27 cellular contexts compared by ENCODE assay signal in the genomic region with DNA sequence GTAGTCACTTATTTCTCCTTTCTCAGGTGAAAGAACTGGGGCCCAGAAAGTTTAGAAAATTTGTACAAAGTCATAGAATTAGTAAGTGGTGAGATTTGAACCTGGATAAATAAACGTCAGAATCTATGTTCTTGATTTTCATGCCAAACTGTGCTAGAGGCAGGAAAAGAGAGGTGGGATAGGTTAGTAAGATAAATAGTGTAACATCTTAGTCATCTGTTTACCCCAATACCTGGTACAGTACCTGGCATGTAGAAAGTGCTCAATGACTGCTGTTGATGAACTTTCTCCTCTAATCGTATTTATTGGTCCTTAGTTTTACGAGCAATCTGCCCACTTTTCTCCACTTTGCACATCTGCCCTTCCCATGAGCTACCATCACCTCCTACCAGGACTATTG.
DNase-seq lines count a peak whose midpoint lies in the region; ATAC-seq, FAIRE-seq and TF ChIP-seq lines count a peak whose summit lies in the region.
"Had no signal": no experiment of that assay in that cellular context is flagged by ENCODE, and none has a peak within 500 bp of the region (broad histone marks: within the 10 kb centered on the region; RNA-seq: fewer than 3 reads in every experiment).

No MANE protein-coding gene starts in this region.

- peaks cover 56% of the 10 kb centered on the region for H3K4me1 Mint-ChIP-seq in HFFc6 (ENCODE audit: low read depth)
- no peaks in the 10 kb centered on the region for H3K4me1 Mint-ChIP-seq in T-cell
- H3K4me1 Mint-ChIP-seq in stimulated activated naive B cell treated with anti-CD40 and anti-IgM and Interleukin-4, amounts not matched to agents 10 μg/mL and 1 μg/mL and 100 μg/mL, for 72 hours: no peaks in the 10 kb centered on the region
- H3K4me1 Mint-ChIP-seq: CD4-positive, alpha-beta memory T cell; IgD-negative memory B cell had no signal

- TF ChIP-seq EP300 in A549 (IDR thresholded peaks at IDR 0.05): no peak

- H3K36me3 Mint-ChIP-seq in HFFc6 (ENCODE audit: low read depth) (peaks cover 13% of the 10 kb centered on the region), T-cell (no peaks in the 10 kb centered on the region)
- no peaks in the 10 kb centered on the region for H3K36me3 Mint-ChIP-seq in stimulated activated naive B cell treated with anti-CD40 and anti-IgM and Interleukin-4, amounts not matched to agents 10 μg/mL and 1 μg/mL and 100 μg/mL, for 72 hours
- H3K36me3 Mint-ChIP-seq: CD4-positive, alpha-beta memory T cell; IgD-negative memory B cell had no signal

- H3K9me3 Mint-ChIP-seq in HFFc6: no peaks in the 10 kb centered on the region
- H3K9me3 Mint-ChIP-seq in T-cell: peaks cover 0 to 3% (median 0%) of the 10 kb centered on the region in 3 donors
- no peaks in the 10 kb centered on the region for H3K9me3 Mint-ChIP-seq in stimulated activated naive B cell treated with anti-CD40 and anti-IgM and Interleukin-4, amounts not matched to agents 10 μg/mL and 1 μg/mL and 100 μg/mL, for 72 hours
- H3K9me3 Mint-ChIP-seq: IgD-negative memory B cell had no signal

- no peak for ATAC-seq in A549
- no peak for ATAC-seq in aorta (ENCODE audit: low FRiP score)
- no peak for ATAC-seq in T-cell (replicated peaks in 1 of 4)
- no peak for ATAC-seq in stimulated activated naive B cell treated with anti-CD40 and anti-IgM and Interleukin-4, amounts not matched to agents 10 μg/mL and 1 μg/mL and 100 μg/mL, for 72 hours (replicated peaks)

- peak overlapping the region; percentile 71 for H3K27ac Mint-ChIP-seq in HFFc6
- H3K27ac Mint-ChIP-seq in T-cell: no peak overlapping the region
- H3K27ac Mint-ChIP-seq in stimulated activated naive B cell treated with anti-CD40 and anti-IgM and Interleukin-4, amounts not matched to agents 10 μg/mL and 1 μg/mL and 100 μg/mL, for 72 hours: no peak overlapping the region
- H3K27ac Mint-ChIP-seq: CD4-positive, alpha-beta memory T cell; IgD-negative memory B cell had no signal

- no peak for DNase-seq in A549 (ENCODE audit: low read depth in 1 of 2, low spot score in 1 of 2)
- DNase-seq in HFFc6: no peak
- peak; percentile 20 for DNase-seq in epithelial cell of esophagus (ENCODE audit: low read depth)
- no peak for DNase-seq in aorta
- DNase-seq in T-cell: no peak
- no peak for DNase-seq in OCI-M1 (lab: John Stamatoyannopoulos, UW)
- DNase-seq in stimulated activated naive B cell treated with anti-CD40 and anti-IgM and Interleukin-4, amounts not matched to agents 10 μg/mL and 1 μg/mL and 100 μg/mL, for 72 hours: no peak
- DNase-seq: C1 segment of cervical spinal cord; CD4-positive, alpha-beta memory T cell; COR-L47; DND-41; HCEC 1CT; MM.1S; NCI-H1694; NCI-H2029 treated with DMSO at 0.1 percent for 48 hours; NCI-H446 treated with DMSO at 0.1 percent for 48 hours; NCI-H526 treated with DMSO at 0.1 percent for 48 hours; SIG-M5; SK-N-SH had no signal

- TF ChIP-seq CTCF in A549 (IDR thresholded peaks at IDR 0.05) (no peak), HFFc6 (IDR thresholded peaks at IDR 0.05) (no peak), epithelial cell of esophagus (IDR thresholded peaks at IDR 0.05; ENCODE audit: insufficient read depth, low read depth, low read length, missing control alignments) (no peak)

- H3K27me3 Mint-ChIP-seq in HFFc6 (ENCODE audit: insufficient read depth) (peaks cover 1% of the 10 kb centered on the region; the same call in 1 of the 2 replicates), T-cell (peaks cover 0 to 6% of the 10 kb centered on the region in 2 donors)
- H3K27me3 Mint-ChIP-seq in stimulated activated naive B cell treated with anti-CD40 and anti-IgM and Interleukin-4, amounts not matched to agents 10 μg/mL and 1 μg/mL and 100 μg/mL, for 72 hours: peaks cover 5 to 18% of the 10 kb centered on the region in 2 donors
- H3K27me3 Mint-ChIP-seq: CD4-positive, alpha-beta memory T cell; IgD-negative memory B cell had no signal

- H3K4me3 Mint-ChIP-seq in HFFc6: 0 out of 2 replicates have a peak overlapping the region, but pooled peaks have one; percentile 85
- no peak overlapping the region for H3K4me3 Mint-ChIP-seq in T-cell
- no peak overlapping the region for H3K4me3 Mint-ChIP-seq in stimulated activated naive B cell treated with anti-CD40 and anti-IgM and Interleukin-4, amounts not matched to agents 10 μg/mL and 1 μg/mL and 100 μg/mL, for 72 hours
- H3K4me3 Mint-ChIP-seq: CD4-positive, alpha-beta memory T cell; IgD-negative memory B cell had no signal

- H3K27me3 ChIP-seq in muscle layer of colon (ENCODE audit: control insufficient read depth in 1 of 2, insufficient read depth in 2 of 2, low read length in 2 of 2): no peaks in the 10 kb centered on the region
- H3K27me3 ChIP-seq in aorta (ENCODE audit: control insufficient read depth in 1 of 2, insufficient read depth in 2 of 2, low read length in 1 of 2): no peaks in the 10 kb centered on the region

- TF ChIP-seq POLR2A in A549 (IDR thresholded peaks at IDR 0.05; ENCODE audit: low read length): no peak

- H3K9me3 ChIP-seq in A549: no peaks in the 10 kb centered on the region
- no peaks in the 10 kb centered on the region for H3K9me3 ChIP-seq in muscle layer of colon (ENCODE audit: low read length)
- H3K9me3 ChIP-seq in aorta (ENCODE audit: control insufficient read depth, low read length): no peaks in the 10 kb centered on the region
- H3K9me3 ChIP-seq: SK-N-SH had no signal

- CTCF ChIA-PET in A549 (lab: Yijun Ruan, JAX): interaction anchor here (1.1 kb wide), 1 partner anchor 22 kb away, joined by 3 read pairs; no protein-coding TSS in a partner anchor
- CTCF ChIA-PET in T-cell (lab: Charles Lee): interaction anchor here in 1 of 2 donors (0.6 kb wide), 1 partner anchor 30 kb away, joined by 6 read pairs; no protein-coding TSS in a partner anchor

- intact Hi-C loops in aorta (cut with DNase I): no loop called here

- H3K36me3 ChIP-seq in muscle layer of colon (ENCODE audit: insufficient read depth, low read length) (no peaks in the 10 kb centered on the region), aorta (ENCODE audit: control insufficient read depth in 1 of 2, insufficient read depth in 2 of 2, low read length in 1 of 2) (no peaks in the 10 kb centered on the region)

- TF ChIP-seq RAD21 in A549 (conservative IDR thresholded peaks at IDR 0.05 in 1 of 2, IDR thresholded peaks at IDR 0.05 in 1 of 2): no peak

- H3K4me3 ChIP-seq in A549 (no peak overlapping the region), epithelial cell of esophagus (ENCODE audit: low read length) (no peak overlapping the region), muscle layer of colon (ENCODE audit: low read depth in 1 of 2, low read length in 2 of 2) (no peak overlapping the region), aorta (ENCODE audit: low read length in 2 of 2) (no peak overlapping the region)

- POLR2A ChIA-PET in A549 (lab: Yijun Ruan, JAX) (no interaction called here), T-cell (lab: Charles Lee) (no interaction called here)

- no peak overlapping the region; the same call in 2 of the 3 replicates for H3K4me2 ChIP-seq in A549
- H3K4me2 ChIP-seq: KMS-11, SK-N-SH had no signal

- FAIRE-seq in A549 (lab: Jason Lieb, UNC): no peak
- FAIRE-seq: A204.1, GM12892, GM19239, H1, RCC 7860 had no signal

- WGBS in A549 (ENCODE audit: missing lambda C conversion rate): 67% methylated on average over 3 of the region's 3 CpGs
- WGBS in aorta, 2 donors: 95% methylated on average over 3 of the region's 3 CpGs

- peaks cover 37% of the 10 kb centered on the region for H3K4me1 ChIP-seq in A549
- H3K4me1 ChIP-seq in muscle layer of colon (ENCODE audit: insufficient read depth, low read length): peaks cover 54% of the 10 kb centered on the region
- H3K4me1 ChIP-seq in aorta (ENCODE audit: control insufficient read depth in 1 of 2, insufficient read depth in 2 of 2, low read length in 2 of 2): no peaks in the 10 kb centered on the region

- H3K27ac ChIP-seq in A549 (peak overlapping the region; percentile 80 to 85; a peak in 3 of 6 replicates), muscle layer of colon (ENCODE audit: low read depth, low read length) (peak overlapping the region; percentile 16), aorta (ENCODE audit: low read depth in 1 of 2, low read length in 2 of 2) (no peak overlapping the region)
- H3K27ac ChIP-seq: KMS-11 had no signal

- no peak overlapping the region for H3K9ac ChIP-seq in muscle layer of colon (ENCODE audit: low read length)
- H3K9ac ChIP-seq: KMS-11, SK-N-SH had no signal

TF ChIP-seq in A549, 52 proteins besides CTCF, POLR2A, EP300 and RAD21 (continues in another document):
- TF ChIP-seq, protein P1, sequence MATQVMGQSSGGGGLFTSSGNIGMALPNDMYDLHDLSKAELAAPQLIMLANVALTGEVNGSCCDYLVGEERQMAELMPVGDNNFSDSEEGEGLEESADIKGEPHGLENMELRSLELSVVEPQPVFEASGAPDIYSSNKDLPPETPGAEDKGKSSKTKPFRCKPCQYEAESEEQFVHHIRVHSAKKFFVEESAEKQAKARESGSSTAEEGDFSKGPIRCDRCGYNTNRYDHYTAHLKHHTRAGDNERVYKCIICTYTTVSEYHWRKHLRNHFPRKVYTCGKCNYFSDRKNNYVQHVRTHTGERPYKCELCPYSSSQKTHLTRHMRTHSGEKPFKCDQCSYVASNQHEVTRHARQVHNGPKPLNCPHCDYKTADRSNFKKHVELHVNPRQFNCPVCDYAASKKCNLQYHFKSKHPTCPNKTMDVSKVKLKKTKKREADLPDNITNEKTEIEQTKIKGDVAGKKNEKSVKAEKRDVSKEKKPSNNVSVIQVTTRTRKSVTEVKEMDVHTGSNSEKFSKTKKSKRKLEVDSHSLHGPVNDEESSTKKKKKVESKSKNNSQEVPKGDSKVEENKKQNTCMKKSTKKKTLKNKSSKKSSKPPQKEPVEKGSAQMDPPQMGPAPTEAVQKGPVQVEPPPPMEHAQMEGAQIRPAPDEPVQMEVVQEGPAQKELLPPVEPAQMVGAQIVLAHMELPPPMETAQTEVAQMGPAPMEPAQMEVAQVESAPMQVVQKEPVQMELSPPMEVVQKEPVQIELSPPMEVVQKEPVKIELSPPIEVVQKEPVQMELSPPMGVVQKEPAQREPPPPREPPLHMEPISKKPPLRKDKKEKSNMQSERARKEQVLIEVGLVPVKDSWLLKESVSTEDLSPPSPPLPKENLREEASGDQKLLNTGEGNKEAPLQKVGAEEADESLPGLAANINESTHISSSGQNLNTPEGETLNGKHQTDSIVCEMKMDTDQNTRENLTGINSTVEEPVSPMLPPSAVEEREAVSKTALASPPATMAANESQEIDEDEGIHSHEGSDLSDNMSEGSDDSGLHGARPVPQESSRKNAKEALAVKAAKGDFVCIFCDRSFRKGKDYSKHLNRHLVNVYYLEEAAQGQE (IDR thresholded peaks at IDR 0.05): no peak
- TF ChIP-seq RFX5 (IDR thresholded peaks at IDR 0.05) (no peak), PHF8 (IDR thresholded peaks at IDR 0.05; ENCODE audit: borderline replicate concordance, low read depth) (no peak), CEBPB (IDR thresholded peaks at IDR 0.05) (no peak), CHD2 (IDR thresholded peaks at IDR 0.05; ENCODE audit: low read length, partially characterized antibody) (no peak)

Comparison
In these comparisons a context has a peak if more than half of its experiments do, and no peak if none do; other contexts are left out.
1. H3K27ac ChIP-seq: peak in A549 (2 of 2) and muscle layer of colon (single experiment); none in aorta (0 of 2).